Comparison of ENCODE assay signal across 9 cellular contexts in genomic region chr10:29998142-29998808, GRCh38.
DNase-seq lines count a peak whose midpoint lies in the region; ATAC-seq and TF ChIP-seq lines count a peak whose summit lies in the region.
"Had no signal": no experiment of that assay in that cellular context is flagged by ENCODE, and none has a peak within 500 bp of the region (broad histone marks: within the 10 kb centered on the region; RNA-seq: fewer than 3 reads in every experiment).

No MANE protein-coding gene starts in this region.

- H3K4me3 ChIP-seq in CD8-positive, alpha-beta memory T cell (ENCODE audit: low read length): no peak overlapping the region
- H3K4me3 ChIP-seq in fibroblast of villous mesenchyme (ENCODE audit: low read depth, low read length): no peak overlapping the region
- H3K4me3 ChIP-seq in suprapubic skin: no peak overlapping the region

- POLR2A ChIA-PET in CD8-positive, alpha-beta memory T cell (lab: Charles Lee): no interaction called here

- DNase-seq in CD8-positive, alpha-beta memory T cell: peak; percentile 54 to 80 (median 64)
- DNase-seq in HT-29 (ENCODE audit: low spot score) (peak; percentile 87), RPMI8226 (peak; percentile 76), fibroblast of villous mesenchyme (ENCODE audit: low read depth) (peak; percentile 82), nucleus accumbens (lab: John Stamatoyannopoulos, UW) (peak in 50 of 56 donors; percentile 5 to 87 (median 39)), suprapubic skin (ENCODE audit: low spot score in 2 of 2) (peak in 1 of 2 donors; percentile 79)
- peak; percentile 69 for DNase-seq in activated T-helper 1 cell treated with anti-CD3 and anti-CD28 coated beads, Interleukin-12 subunit alpha, Interleukin-12 subunit beta, Interleukin-2, Interleukin-4 antibody, amounts not matched to agents 30 ng/mL and 10 ng/mL and 1 ng/mL, durations not matched to agents 14 hours and 24 hours and 36 hours (ENCODE audit: low spot score)

- H3K27ac Mint-ChIP-seq in CD8-positive, alpha-beta memory T cell: no peak overlapping the region
- H3K27ac Mint-ChIP-seq in activated T-helper 1 cell treated with anti-CD3 and anti-CD28 coated beads, Interleukin-12 subunit alpha, Interleukin-12 subunit beta, Interleukin-2, Interleukin-4 antibody, amounts not matched to agents 30 ng/mL and 10 ng/mL and 1 ng/mL, durations not matched to agents 14 hours and 24 hours and 36 hours: no peak overlapping the region
- H3K27ac Mint-ChIP-seq: activated naive CD8-positive, alpha-beta T cell had no signal

- H3K27ac ChIP-seq in CD8-positive, alpha-beta memory T cell (ENCODE audit: low read depth, low read length): no peak overlapping the region
- H3K27ac ChIP-seq in suprapubic skin: no peak overlapping the region

- CTCF ChIA-PET in CD8-positive, alpha-beta memory T cell (lab: Charles Lee): interaction anchor here (0.7 to 2.9 kb wide), 17 partner anchors 10 to 593 kb away, joined by 3 to 23 read pairs (median 4); no protein-coding TSS in a partner anchor

- peaks cover 6% of the 10 kb centered on the region for H3K27me3 ChIP-seq in CD8-positive, alpha-beta memory T cell (ENCODE audit: insufficient read depth, low read length, poor library complexity, severe bottlenecking)
- H3K27me3 ChIP-seq in suprapubic skin: no peaks in the 10 kb centered on the region

- no peaks in the 10 kb centered on the region for H3K9me3 Mint-ChIP-seq in CD8-positive, alpha-beta memory T cell
- H3K9me3 Mint-ChIP-seq in activated T-helper 1 cell treated with anti-CD3 and anti-CD28 coated beads, Interleukin-12 subunit alpha, Interleukin-12 subunit beta, Interleukin-2, Interleukin-4 antibody, amounts not matched to agents 30 ng/mL and 10 ng/mL and 1 ng/mL, durations not matched to agents 14 hours and 24 hours and 36 hours: no peaks in the 10 kb centered on the region

- no peak for TF ChIP-seq EP300 in suprapubic skin (IDR thresholded peaks at IDR 0.05)

- TF ChIP-seq POLR2A in suprapubic skin (IDR thresholded peaks at IDR 0.05): no peak

- H3K36me3 ChIP-seq in CD8-positive, alpha-beta memory T cell (ENCODE audit: insufficient read depth, low read length): no peaks in the 10 kb centered on the region
- no peaks in the 10 kb centered on the region for H3K36me3 ChIP-seq in suprapubic skin

- intact Hi-C loops in activated T-helper 1 cell treated with anti-CD3 and anti-CD28 coated beads, Interleukin-12 subunit alpha, Interleukin-12 subunit beta, Interleukin-2, Interleukin-4 antibody, amounts not matched to agents 30 ng/mL and 10 ng/mL and 1 ng/mL, durations not matched to agents 14 hours and 24 hours and 36 hours (cut with micrococcal nuclease): loop anchor here (1.0 to 5.0 kb wide), 8 partner anchors 29 to 593 kb away; no protein-coding TSS in a partner anchor

- no peak overlapping the region for H3K4me3 Mint-ChIP-seq in CD8-positive, alpha-beta memory T cell
- H3K4me3 Mint-ChIP-seq in activated T-helper 1 cell treated with anti-CD3 and anti-CD28 coated beads, Interleukin-12 subunit alpha, Interleukin-12 subunit beta, Interleukin-2, Interleukin-4 antibody, amounts not matched to agents 30 ng/mL and 10 ng/mL and 1 ng/mL, durations not matched to agents 14 hours and 24 hours and 36 hours: no peak overlapping the region
- H3K4me3 Mint-ChIP-seq: activated naive CD8-positive, alpha-beta T cell had no signal

- no peaks in the 10 kb centered on the region for H3K36me3 Mint-ChIP-seq in CD8-positive, alpha-beta memory T cell
- no peaks in the 10 kb centered on the region for H3K36me3 Mint-ChIP-seq in activated T-helper 1 cell treated with anti-CD3 and anti-CD28 coated beads, Interleukin-12 subunit alpha, Interleukin-12 subunit beta, Interleukin-2, Interleukin-4 antibody, amounts not matched to agents 30 ng/mL and 10 ng/mL and 1 ng/mL, durations not matched to agents 14 hours and 24 hours and 36 hours (ENCODE audit: low read depth)
- H3K36me3 Mint-ChIP-seq: activated naive CD8-positive, alpha-beta T cell had no signal

- WGBS in suprapubic skin: 66% methylated on average over 12 of the region's 12 CpGs

- H3K4me1 ChIP-seq in CD8-positive, alpha-beta memory T cell (ENCODE audit: insufficient read depth, low read length): no peaks in the 10 kb centered on the region
- peaks cover 20% of the 10 kb centered on the region for H3K4me1 ChIP-seq in suprapubic skin

- H3K4me1 Mint-ChIP-seq in CD8-positive, alpha-beta memory T cell: peaks cover 0 to 11% (median 9%) of the 10 kb centered on the region in 3 donors
- H3K4me1 Mint-ChIP-seq in activated T-helper 1 cell treated with anti-CD3 and anti-CD28 coated beads, Interleukin-12 subunit alpha, Interleukin-12 subunit beta, Interleukin-2, Interleukin-4 antibody, amounts not matched to agents 30 ng/mL and 10 ng/mL and 1 ng/mL, durations not matched to agents 14 hours and 24 hours and 36 hours (ENCODE audit: low read depth): peaks cover 20% of the 10 kb centered on the region

- H3K9me3 ChIP-seq in CD8-positive, alpha-beta memory T cell (ENCODE audit: low read length): no peaks in the 10 kb centered on the region
- no peaks in the 10 kb centered on the region for H3K9me3 ChIP-seq in suprapubic skin

- TF ChIP-seq CTCF in fibroblast of villous mesenchyme (IDR thresholded peaks at IDR 0.05; ENCODE audit: insufficient read depth, low read depth, low read length): peak; percentile 100
- TF ChIP-seq CTCF in suprapubic skin (IDR thresholded peaks at IDR 0.05): peak; percentile 90 to 91

- H3K27me3 Mint-ChIP-seq in CD8-positive, alpha-beta memory T cell: peaks cover 36 to 63% of the 10 kb centered on the region in 2 donors
- H3K27me3 Mint-ChIP-seq in activated T-helper 1 cell treated with anti-CD3 and anti-CD28 coated beads, Interleukin-12 subunit alpha, Interleukin-12 subunit beta, Interleukin-2, Interleukin-4 antibody, amounts not matched to agents 30 ng/mL and 10 ng/mL and 1 ng/mL, durations not matched to agents 14 hours and 24 hours and 36 hours (ENCODE audit: insufficient read depth): peaks cover 33% of the 10 kb centered on the region

- ATAC-seq in GM19397 (IDR thresholded peaks at IDR 0.05; ENCODE audit: unreplicated experiment): peak; percentile 77
